ENCODE assay signal across 12 cellular contexts in genomic region chr1:231311696-231312095, GRCh38. TPM values are rescaled to one million over a fixed set of nuclear protein-coding genes. Genes with fewer than 3 reads are reported as not detected.
DNase-seq lines count a peak whose midpoint lies in the region; TF ChIP-seq lines count a peak whose summit lies in the region.
"Had no signal": no experiment of that assay in that cellular context is flagged by ENCODE, and none has a peak within 500 bp of the region (broad histone marks: within the 10 kb centered on the region; RNA-seq: fewer than 3 reads in every experiment).

No MANE protein-coding gene starts in this region.

- no peak overlapping the region for H3K27ac Mint-ChIP-seq in osteocyte (ENCODE audit: unreplicated experiment)
- H3K27ac Mint-ChIP-seq: B cell; CD8-positive, alpha-beta T cell; H9 had no signal

- H3K9me3 Mint-ChIP-seq in osteocyte (ENCODE audit: unreplicated experiment), result no peaks in the 10 kb centered on the region
- H3K9me3 Mint-ChIP-seq: CD8-positive, alpha-beta T cell; H9 had no signal

- peak; percentile 21 for DNase-seq in activated CD8-positive, alpha-beta memory T cell treated with anti-CD3 and anti-CD28 coated beads for 24 hours
- no peak for DNase-seq in activated CD8-positive, alpha-beta memory T cell treated with anti-CD3 and anti-CD28 coated beads, Interleukin-2, amount 50 U/mL, for 4 hours
- peak; percentile 35 for DNase-seq in activated CD8-positive, alpha-beta memory T cell treated with anti-CD3 and anti-CD28 coated beads, Interleukin-2, amount 50 U/mL, for 48 hours
- DNase-seq in osteocyte (ENCODE audit: extremely low spot score, unreplicated experiment) (peak; percentile 59), NCI-H1436 treated with DMSO at 0.1 percent for 48 hours (lab: John Stamatoyannopoulos, UW) (no peak), ovary (no peak)
- no peak for DNase-seq in stimulated activated CD4-positive, alpha-beta T cell treated with anti-CD3 and anti-CD28 coated beads, Interleukin-4, amount 100 ng/mL, for 24 hours
- DNase-seq: Calu3, H9 had no signal

- H3K27me3 ChIP-seq in ovary, result no peaks in the 10 kb centered on the region
- H3K27me3 ChIP-seq: BLaER1 treated with 17β-estradiol and CSF1 and Interleukin-3, amounts not matched to agents 10 nM and 100 nM had no signal

- no peaks in the 10 kb centered on the region for H3K4me1 Mint-ChIP-seq in osteocyte (ENCODE audit: unreplicated experiment)
- H3K4me1 Mint-ChIP-seq: B cell, H9 had no signal

- H3K9me3 ChIP-seq in ovary, result no peaks in the 10 kb centered on the region
- H3K9me3 ChIP-seq: BLaER1 treated with 17β-estradiol and CSF1 and Interleukin-3, amounts not matched to agents 10 nM and 100 nM had no signal

- no peaks in the 10 kb centered on the region for H3K27me3 Mint-ChIP-seq in osteocyte (ENCODE audit: unreplicated experiment)
- H3K27me3 Mint-ChIP-seq: B cell had no signal

- H3K4me3 Mint-ChIP-seq in osteocyte (ENCODE audit: unreplicated experiment), result no peak overlapping the region
- H3K4me3 Mint-ChIP-seq: B cell; CD8-positive, alpha-beta T cell; H9 had no signal

- no peaks in the 10 kb centered on the region for H3K36me3 Mint-ChIP-seq in osteocyte (ENCODE audit: unreplicated experiment)
- H3K36me3 Mint-ChIP-seq: CD8-positive, alpha-beta T cell had no signal

- WGBS in ovary, 3 donors, result 68 to 70% (median 68%) methylated on average over 4 of the region's 4 CpGs

- H3K4me3 ChIP-seq in ovary, result no peak overlapping the region
- H3K4me3 ChIP-seq: BLaER1 treated with 17β-estradiol and CSF1 and Interleukin-3, amounts not matched to agents 10 nM and 100 nM had no signal

- no peaks in the 10 kb centered on the region for H3K36me3 ChIP-seq in ovary
- H3K36me3 ChIP-seq: BLaER1 treated with 17β-estradiol and CSF1 and Interleukin-3, amounts not matched to agents 10 nM and 100 nM had no signal

- H3K4me1 ChIP-seq in ovary (ENCODE audit: insufficient read depth), result no peaks in the 10 kb centered on the region
- H3K4me1 ChIP-seq: BLaER1 treated with 17β-estradiol and CSF1 and Interleukin-3, amounts not matched to agents 10 nM and 100 nM had no signal

- no peak overlapping the region for H3K27ac ChIP-seq in ovary
- H3K27ac ChIP-seq: BLaER1 treated with 17β-estradiol and CSF1 and Interleukin-3, amounts not matched to agents 10 nM and 100 nM had no signal

- intact Hi-C loops in ovary (cut with DNase I), result no loop called here

- no peak for TF ChIP-seq POLR2A in ovary (IDR thresholded peaks at IDR 0.05)

- TF ChIP-seq EP300 in ovary (IDR thresholded peaks at IDR 0.05), result no peak

- no peak for TF ChIP-seq CTCF in osteocyte (IDR thresholded peaks at IDR 0.05)
- TF ChIP-seq CTCF in ovary (IDR thresholded peaks at IDR 0.05), result no peak

RNA-seq across cellular contexts. Expression of gene EXOC8, which starts 26.0 kb away (rescaled TPM):
- total RNA-seq in osteocyte (13.4 and 14.8 TPM in 2 replicates), ovary (10 to 100 TPM; 11.0 to 15.5 (median 14.6) TPM)
- 1 to 10 TPM; 5.2 to 7.6 TPM for polyA plus RNA-seq in ovary

RNA-seq across cellular contexts. Expression of gene SPRTN, which starts 26.4 kb away (rescaled TPM):
- total RNA-seq in osteocyte, result 13.5 and 14.7 TPM in 2 replicates
- 10 to 100 TPM in 1 of 7 donors, 1 to 10 TPM in 6; 7.3 to 11.7 (median 8.7) TPM for total RNA-seq in ovary
- polyA plus RNA-seq in ovary, result 1 to 10 TPM; 3.9 to 4.8 TPM

Comparison
In these comparisons a context has a peak if more than half of its experiments do, and no peak if none do; other contexts are left out.
1. DNase-seq: peak in activated CD8-positive, alpha-beta memory T cell treated with anti-CD3 and anti-CD28 coated beads for 24 hours (single experiment), activated CD8-positive, alpha-beta memory T cell treated with anti-CD3 and anti-CD28 coated beads, Interleukin-2, amount 50 U/mL, for 48 hours (single experiment) and osteocyte (single experiment); none in activated CD8-positive, alpha-beta memory T cell treated with anti-CD3 and anti-CD28 coated beads, Interleukin-2, amount 50 U/mL, for 4 hours (single experiment), NCI-H1436 treated with DMSO at 0.1 percent for 48 hours (single experiment), stimulated activated CD4-positive, alpha-beta T cell treated with anti-CD3 and anti-CD28 coated beads, Interleukin-4, amount 100 ng/mL, for 24 hours (single experiment) and ovary (0 of 5).